Comparison of ENCODE assay signal across 2 cellular contexts in the genomic region with DNA sequence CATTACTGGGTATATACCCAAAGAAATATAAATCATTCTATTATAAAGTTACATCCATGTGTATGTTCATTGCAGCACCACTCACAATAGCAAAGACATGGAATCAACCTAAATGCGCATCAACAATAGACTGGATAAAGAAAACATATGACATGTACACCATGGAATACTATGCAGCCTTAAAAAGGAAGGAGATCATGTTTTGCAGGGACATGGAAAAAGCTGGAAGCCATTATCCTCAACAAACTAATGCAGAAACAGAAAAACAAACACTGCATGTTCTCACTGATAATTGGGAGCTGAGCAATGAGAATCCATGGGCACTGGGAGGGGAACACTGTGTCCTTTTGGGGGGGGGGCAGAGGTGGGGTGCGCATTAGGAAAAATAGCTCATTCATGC.
TF ChIP-seq lines count a peak whose summit lies in the region.

No MANE protein-coding gene starts in this region.

TF ChIP-seq in HEK293, 187 proteins besides CTCF, POLR2A, EP300 and RAD21:
- TF ChIP-seq ZNF664 (tag by site-specific recombination; IDR thresholded peaks at IDR 0.05): no peak
- peak; percentile 74 for TF ChIP-seq ZNF146 (tag by site-specific recombination; IDR thresholded peaks at IDR 0.05)

TF ChIP-seq in K562, 482 proteins besides CTCF, POLR2A, EP300 and RAD21:
- TF ChIP-seq ZNF146 (CRISPR knock-in tag; IDR thresholded peaks at IDR 0.05; ENCODE audit: unreplicated experiment): peak; percentile 77
- no peak for TF ChIP-seq ZNF79 (CRISPR knock-in tag; IDR thresholded peaks at IDR 0.05; ENCODE audit: low read depth)
